In the genomic region with DNA sequence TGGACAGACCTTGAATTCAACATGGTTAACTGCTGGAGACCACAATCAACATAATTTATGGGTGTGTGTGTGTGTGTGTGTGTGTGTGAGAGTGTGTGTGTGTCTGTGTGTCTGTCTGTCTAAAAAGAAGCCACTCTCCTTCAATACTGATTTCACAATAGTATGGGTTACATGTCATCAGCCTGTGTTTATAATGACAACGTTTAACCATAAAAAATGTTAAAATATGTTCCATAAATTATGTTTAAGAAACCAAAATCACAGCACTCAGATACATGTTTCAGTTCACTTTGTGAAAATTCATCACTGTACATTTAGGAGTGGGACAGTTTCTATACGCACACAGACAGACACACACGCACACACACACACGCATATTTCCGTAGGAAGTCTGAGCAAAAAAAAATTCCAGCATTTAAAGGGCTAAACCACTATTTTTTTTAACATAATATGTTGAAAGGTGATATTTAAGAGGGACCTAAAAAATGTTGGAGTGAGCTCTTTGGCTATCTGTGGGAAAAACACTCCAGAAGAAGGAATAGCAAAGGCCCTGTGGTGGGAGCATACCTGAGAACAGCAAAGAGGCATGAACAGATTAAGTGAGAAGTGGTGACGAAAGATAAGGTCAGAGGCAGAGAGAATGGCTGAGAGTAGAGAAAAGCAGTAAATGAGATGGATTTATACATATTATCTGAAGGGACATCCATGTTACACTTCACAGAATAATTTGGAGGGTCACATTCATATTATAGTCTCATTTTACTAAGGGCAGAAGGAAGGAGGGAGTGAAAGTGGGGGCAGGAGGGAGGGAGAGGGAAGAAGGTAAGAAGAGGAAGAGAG, we compare ENCODE assay signal across 1 cellular context.
A peak's percentile ranks its signal among the peaks of the same experiment; 100 is the strongest.
TF ChIP-seq lines count a peak whose summit lies in the region.

No MANE protein-coding gene starts in this region.

TF ChIP-seq in H1, 55 proteins besides CTCF, POLR2A, EP300 and RAD21:
- TF ChIP-seq TBP (IDR thresholded peaks at IDR 0.05; ENCODE audit: low read depth, low read length) (no peak), ASH2L (IDR thresholded peaks at IDR 0.05; ENCODE audit: low read length) (peak; percentile 20)
TF ChIP-seq in H1: peak in this region for 1.
